ENCODE assay signal across 12 cellular contexts in genomic region chr10:99232357-99232999, GRCh38. TPM values are rescaled to one million over a fixed set of nuclear protein-coding genes. Genes with fewer than 3 reads are reported as not detected.
A peak's percentile ranks its signal among the peaks of the same experiment; 100 is the strongest.
DNase-seq lines count a peak whose midpoint lies in the region; ATAC-seq and TF ChIP-seq lines count a peak whose summit lies in the region.
"Had no signal": no experiment of that assay in that cellular context is flagged by ENCODE, and none has a peak within 500 bp of the region (broad histone marks: within the 10 kb centered on the region; RNA-seq: fewer than 3 reads in every experiment).

No MANE protein-coding gene starts in this region.

- H3K27me3 ChIP-seq in H9 (ENCODE audit: insufficient read depth, low read length) (peaks cover 51% of the 10 kb centered on the region), esophagus muscularis mucosa (peaks cover 0 to 21% (median 0%) of the 10 kb centered on the region in 4 donors), MG63 (peaks cover 12% of the 10 kb centered on the region)

- no peak overlapping the region for H2BK12ac ChIP-seq in H9 (ENCODE audit: insufficient read length, low read depth, low read length)

- H2BK15ac ChIP-seq in H9 (ENCODE audit: low read depth, low read length) = no peak overlapping the region

- peaks cover 42 to 58% of the 10 kb centered on the region in 2 experiments for H3K4me1 Mint-ChIP-seq in H9
- H3K4me1 Mint-ChIP-seq in neural crest cell = peaks cover 36% of the 10 kb centered on the region

- H4K91ac ChIP-seq in H9 (ENCODE audit: insufficient read length, low read depth, low read length) = no peak overlapping the region

- no peak for ATAC-seq in HG03135 (IDR thresholded peaks at IDR 0.05; ENCODE audit: unreplicated experiment)
- ATAC-seq: stimulated activated naive B cell treated with anti-CD40 and anti-IgM and Interleukin-4, amounts not matched to agents 10 μg/mL and 1 μg/mL and 100 μg/mL, for 72 hours had no signal

- H3K36me3 ChIP-seq in esophagus muscularis mucosa (no peaks in the 10 kb centered on the region), MG63 (no peaks in the 10 kb centered on the region)

- H3K27me3 Mint-ChIP-seq in H9 (ENCODE audit: low read depth) = peaks cover 97% of the 10 kb centered on the region
- H3K27me3 Mint-ChIP-seq in neural crest cell (ENCODE audit: low read depth) = peaks cover 98% of the 10 kb centered on the region

- no peak overlapping the region for H2BK120ac ChIP-seq in H9 (ENCODE audit: low read depth, low read length, poor library complexity, severe bottlenecking)

- intact Hi-C loops in esophagus muscularis mucosa (cut with DNase I) = no loop called here

- no peak overlapping the region for H3K9ac ChIP-seq in H9 (ENCODE audit: extremely low read depth, insufficient read length, low read length)

- no peaks in the 10 kb centered on the region for H4K20me1 ChIP-seq in H9 (ENCODE audit: control insufficient read depth, insufficient read depth, insufficient read length)

- no peak overlapping the region for H2BK20ac ChIP-seq in H9 (ENCODE audit: low read depth, low read length, poor library complexity, severe bottlenecking)

- H2BK5ac ChIP-seq in H9 (ENCODE audit: insufficient read length, low read length) = no peak overlapping the region

- H3K9me3 Mint-ChIP-seq in H9 = peaks cover 0 to 3% of the 10 kb centered on the region in 2 experiments; a peak in 1 of 5 replicates
- H3K9me3 Mint-ChIP-seq in neural crest cell = no peaks in the 10 kb centered on the region

- H3T11ph ChIP-seq in H9 (ENCODE audit: low read length) = no peak overlapping the region

- no peak overlapping the region; the same call in 1 of the 2 replicates for H3K14ac ChIP-seq in H9 (ENCODE audit: insufficient read depth, low read length)

- no peak overlapping the region for H3K56ac ChIP-seq in H9 (ENCODE audit: insufficient read length, low read depth, low read length)

- no peak for TF ChIP-seq EP300 in esophagus muscularis mucosa (IDR thresholded peaks at IDR 0.05)

- no peak overlapping the region for H4K8ac ChIP-seq in H9 (replicated peaks; ENCODE audit: insufficient read length, low read depth, low read length)

- no peak overlapping the region for H3K27ac ChIP-seq in H9 (ENCODE audit: insufficient read length, low read depth, low read length)
- H3K27ac ChIP-seq in esophagus muscularis mucosa (replicated peaks in 1 of 4) = peak overlapping the region; percentile 88 to 91 (median 90)

- no peak overlapping the region for H3K18ac ChIP-seq in H9 (ENCODE audit: insufficient read length, low read depth, low read length)

- H3K23ac ChIP-seq in H9 (ENCODE audit: insufficient read length, low read depth, low read length) = no peak overlapping the region

- DNase-seq in DMS53 (lab: John Stamatoyannopoulos, UW) (peak; percentile 66), H9 (peak; percentile 66), esophagus muscularis mucosa (ENCODE audit: extremely low spot score) (no peak), neural crest cell (ENCODE audit: low read depth, low spot score) (peak; percentile 16), SKM-1 treated with dmso at 0.1 percent for 144 hours (lab: John Stamatoyannopoulos, UW; ENCODE audit: unreplicated experiment) (no peak), GM19240 (ENCODE audit: insufficient read length, low spot score) (no peak), MG63 (no peak)
- DNase-seq: left cardiac atrium; NCI-H1417 treated with DMSO at 0.1 percent for 48 hours; stimulated activated naive B cell treated with anti-CD40 and anti-IgM and Interleukin-4, amounts not matched to agents 10 μg/mL and 1 μg/mL and 100 μg/mL, for 72 hours had no signal

- H2AK5ac ChIP-seq in H9 (ENCODE audit: insufficient read length, low read length) = no peak overlapping the region

- no peak for TF ChIP-seq POLR2A in esophagus muscularis mucosa (IDR thresholded peaks at IDR 0.05; ENCODE audit: low read depth)

- H3K9me3 ChIP-seq in H9 (ENCODE audit: control insufficient read depth, low read depth, low read length) (no peaks in the 10 kb centered on the region), esophagus muscularis mucosa (no peaks in the 10 kb centered on the region), MG63 (no peaks in the 10 kb centered on the region)

- no peaks in the 10 kb centered on the region for H3K79me1 ChIP-seq in H9 (ENCODE audit: insufficient read depth, low read depth, low read length, poor library complexity, severe bottlenecking)

- H3K4me1 ChIP-seq in H9 (ENCODE audit: insufficient read depth, low read length) (no peaks in the 10 kb centered on the region; the same call in 1 of the 2 replicates), esophagus muscularis mucosa (peaks cover 30 to 78% (median 56%) of the 10 kb centered on the region in 4 donors)

- no peaks in the 10 kb centered on the region for H3K79me2 ChIP-seq in H9 (ENCODE audit: insufficient read depth, low read length)

- peaks cover 35% of the 10 kb centered on the region for H3K23me2 ChIP-seq in H9 (ENCODE audit: insufficient read length, low read depth, low read length, poor library complexity, severe bottlenecking)

- no peak overlapping the region for H2AFZ ChIP-seq in H9 (ENCODE audit: low read length)

- no CpG with 5 or more reads among the region's 49 CpGs for WGBS in H9 (ENCODE audit: extremely low coverage, insufficient read length, low lambda C conversion rate)
- WGBS in esophagus muscularis mucosa = 1% methylated on average over 30 of the region's 49 CpGs

- H3K4ac ChIP-seq in H9 (ENCODE audit: low read depth, low read length) = no peak overlapping the region

- H3K27ac Mint-ChIP-seq in H9 (no peak overlapping the region), neural crest cell (ENCODE audit: unreplicated experiment) (no peak overlapping the region)

- H3K36me3 Mint-ChIP-seq in H9 (ENCODE audit: insufficient read depth in 1 of 3, low read depth in 3 of 3) = no peaks in the 10 kb centered on the region
- H3K36me3 Mint-ChIP-seq in neural crest cell (ENCODE audit: low read depth) = peaks cover 10% of the 10 kb centered on the region

- peak overlapping the region; percentile 62 to 76 for H3K4me3 Mint-ChIP-seq in H9
- peak overlapping the region; percentile 43 for H3K4me3 Mint-ChIP-seq in neural crest cell

- H3K4me2 ChIP-seq in H9 (ENCODE audit: insufficient read depth, insufficient read length, low read length) = peak overlapping the region; percentile 86

- H3K4me3 ChIP-seq in esophagus muscularis mucosa (peak overlapping the region; percentile 60 to 68 (median 62)), MG63 (no peak overlapping the region)

- TF ChIP-seq CTCF in H9 (conservative IDR thresholded peaks at IDR 0.05) (no peak), esophagus muscularis mucosa (IDR thresholded peaks at IDR 0.05) (no peak), neural crest cell (conservative IDR thresholded peaks at IDR 0.05) (no peak)

- H4K5ac ChIP-seq in H9 (ENCODE audit: insufficient read length, low read depth, low read length) = no peak overlapping the region

RNA-seq across cellular contexts. Expression of gene HPSE2, which starts 3.2 kb away (rescaled TPM):
- total RNA-seq in H9 (2021) (0.15 and 0.20 TPM in 2 replicates), esophagus muscularis mucosa (10 to 100 TPM; 32.3 to 70.0 (median 43.6) TPM), neural crest cell (not detected in 2 replicates)
- not detected in 2 replicates for total RNA-seq in MG63 (2014; rRNA removed; shearing (Covaris generic); ENCODE audit: low replicate concordance)
- total RNA-seq: chondrocyte had no signal

Comparison
In these comparisons a context has a peak if more than half of its experiments do, and no peak if none do; other contexts are left out.
1. DNase-seq: peak in DMS53 (single experiment), H9 (single experiment) and neural crest cell (single experiment); none in esophagus muscularis mucosa (single experiment), SKM-1 treated with dmso at 0.1 percent for 144 hours (single experiment), GM19240 (single experiment) and MG63 (single experiment).
2. RNA of gene HPSE2, which starts 3.2 kb away (total RNA-seq): 32.3 to 70.0 TPM in esophagus muscularis mucosa; 0.15 to 0.20 TPM in H9, not detected in neural crest cell and not detected in MG63; every median in the first group is over 10 times any median in the second.